ENCODE assay signal across 21 cellular contexts in the genomic region with DNA sequence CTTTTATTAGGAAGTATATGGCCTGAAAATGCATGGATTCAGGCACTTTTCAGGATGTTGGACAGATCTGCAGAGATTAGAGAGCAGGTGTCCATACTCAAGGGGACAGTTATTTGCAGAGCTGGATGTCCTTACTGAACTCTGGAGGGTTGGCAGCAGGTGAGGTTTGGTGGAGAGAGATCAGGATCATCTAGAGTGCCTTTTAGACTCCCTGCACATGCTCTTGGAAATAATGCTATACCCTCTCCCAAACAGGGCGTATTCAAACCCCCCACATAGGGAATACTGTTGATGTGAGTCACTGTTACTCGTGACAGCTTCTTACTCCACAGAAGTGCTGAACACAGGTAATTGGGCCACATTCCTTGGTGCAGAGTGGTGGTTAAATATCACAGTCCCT.
"Had no signal": no experiment of that assay in that cellular context is flagged by ENCODE, and none has a peak within 500 bp of the region (broad histone marks: within the 10 kb centered on the region; RNA-seq: fewer than 3 reads in every experiment).

No MANE protein-coding gene starts in this region.

- H3K4me1 ChIP-seq: gastroesophageal sphincter, parathyroid adenoma, vagina had no signal

- H3K36me3 Mint-ChIP-seq: activated CD8-positive, alpha-beta memory T cell treated with anti-CD3 and anti-CD28 coated beads, Interleukin-2, amount 10 ng/mL, durations not matched to agents 7 days and 5 days; activated naive CD4-positive, alpha-beta T cell treated with anti-CD3 and anti-CD28 coated beads, Interleukin-2, amount 50 U/mL, for 24 hours; naive thymus-derived CD4-positive, alpha-beta T cell had no signal

- H3K9me3 ChIP-seq: adrenal gland, gastroesophageal sphincter, neutrophil, right atrium auricular region, tibial nerve, vagina had no signal

- H3K27ac Mint-ChIP-seq: activated CD8-positive, alpha-beta memory T cell treated with anti-CD3 and anti-CD28 coated beads, Interleukin-2, amount 10 ng/mL, durations not matched to agents 7 days and 5 days; activated naive CD4-positive, alpha-beta T cell treated with anti-CD3 and anti-CD28 coated beads, Interleukin-2, amount 50 U/mL, for 24 hours; activated T-cell treated with anti-CD3 and anti-CD28 coated beads, Interleukin-2, amount 50 U/mL, for 24 hours; naive thymus-derived CD4-positive, alpha-beta T cell had no signal

- H3K4me3 Mint-ChIP-seq: activated CD8-positive, alpha-beta memory T cell treated with anti-CD3 and anti-CD28 coated beads, Interleukin-2, amount 10 ng/mL, durations not matched to agents 7 days and 5 days; activated naive CD4-positive, alpha-beta T cell treated with anti-CD3 and anti-CD28 coated beads, Interleukin-2, amount 50 U/mL, for 24 hours; activated T-cell treated with anti-CD3 and anti-CD28 coated beads, Interleukin-2, amount 50 U/mL, for 24 hours; naive thymus-derived CD4-positive, alpha-beta T cell had no signal

- H3K9ac ChIP-seq: parathyroid adenoma had no signal

- H3K27me3 Mint-ChIP-seq: activated CD8-positive, alpha-beta memory T cell treated with anti-CD3 and anti-CD28 coated beads, Interleukin-2, amount 10 ng/mL, durations not matched to agents 7 days and 5 days; activated naive CD4-positive, alpha-beta T cell treated with anti-CD3 and anti-CD28 coated beads, Interleukin-2, amount 50 U/mL, for 24 hours; activated T-cell treated with anti-CD3 and anti-CD28 coated beads, Interleukin-2, amount 50 U/mL, for 24 hours; naive thymus-derived CD4-positive, alpha-beta T cell had no signal

- H3K4me1 Mint-ChIP-seq: activated CD8-positive, alpha-beta memory T cell treated with anti-CD3 and anti-CD28 coated beads, Interleukin-2, amount 10 ng/mL, durations not matched to agents 7 days and 5 days; activated naive CD4-positive, alpha-beta T cell treated with anti-CD3 and anti-CD28 coated beads, Interleukin-2, amount 50 U/mL, for 24 hours; naive thymus-derived CD4-positive, alpha-beta T cell had no signal

- H3K27ac ChIP-seq: adrenal gland, gastroesophageal sphincter, neutrophil, parathyroid adenoma, right atrium auricular region, skin epidermis, tibial nerve, vagina, VCaP had no signal

- H3K79me2 ChIP-seq: parathyroid adenoma had no signal

- H3K4me3 ChIP-seq: adrenal gland, gastroesophageal sphincter, lung, right atrium auricular region, skin epidermis, tibial nerve, vagina had no signal

- H3K36me3 ChIP-seq: adrenal gland, gastroesophageal sphincter, neutrophil, right atrium auricular region, tibial nerve, vagina had no signal

- H3K27me3 ChIP-seq: adrenal gland, gastroesophageal sphincter, neutrophil, right atrium auricular region, tibial nerve, vagina had no signal

- DNase-seq: activated CD4-positive, alpha-beta T cell treated with anti-CD3 and anti-CD28 coated beads for 1 hour; activated CD4-positive, alpha-beta T cell treated with anti-CD3 and anti-CD28 coated beads, Interleukin-2, amount 50 U/mL, for 4 hours; activated CD8-positive, alpha-beta memory T cell treated with anti-CD3 and anti-CD28 coated beads, Interleukin-2, amount 10 ng/mL, durations not matched to agents 7 days and 5 days; activated T-cell treated with anti-CD3 and anti-CD28 coated beads, Interleukin-2, amount 50 U/mL, for 24 hours; left colon; naive thymus-derived CD4-positive, alpha-beta T cell; stimulated activated CD4-positive, alpha-beta T cell treated with anti-CD3 and anti-CD28 coated beads, Interleukin-4, amount 100 ng/mL, for 4 hours; stimulated activated CD8-positive, alpha-beta memory T cell treated with anti-CD3 and anti-CD28 coated beads, Interleukin-4, amount 100 ng/mL, for 48 hours; stimulated activated naive CD4-positive, alpha-beta T cell treated with Interleukin-2 at 50 U/mL for 16 hours; substantia nigra had no signal

- H3K9me3 Mint-ChIP-seq: activated naive CD4-positive, alpha-beta T cell treated with anti-CD3 and anti-CD28 coated beads, Interleukin-2, amount 50 U/mL, for 24 hours; activated T-cell treated with anti-CD3 and anti-CD28 coated beads, Interleukin-2, amount 50 U/mL, for 24 hours; naive thymus-derived CD4-positive, alpha-beta T cell had no signal

- ATAC-seq: activated CD8-positive, alpha-beta memory T cell treated with anti-CD3 and anti-CD28 coated beads, Interleukin-2, amount 10 ng/mL, durations not matched to agents 7 days and 5 days; gastroesophageal sphincter; left colon; naive thymus-derived CD4-positive, alpha-beta T cell had no signal
